Comparison of ENCODE assay signal across 24 cellular contexts in the genomic region with DNA sequence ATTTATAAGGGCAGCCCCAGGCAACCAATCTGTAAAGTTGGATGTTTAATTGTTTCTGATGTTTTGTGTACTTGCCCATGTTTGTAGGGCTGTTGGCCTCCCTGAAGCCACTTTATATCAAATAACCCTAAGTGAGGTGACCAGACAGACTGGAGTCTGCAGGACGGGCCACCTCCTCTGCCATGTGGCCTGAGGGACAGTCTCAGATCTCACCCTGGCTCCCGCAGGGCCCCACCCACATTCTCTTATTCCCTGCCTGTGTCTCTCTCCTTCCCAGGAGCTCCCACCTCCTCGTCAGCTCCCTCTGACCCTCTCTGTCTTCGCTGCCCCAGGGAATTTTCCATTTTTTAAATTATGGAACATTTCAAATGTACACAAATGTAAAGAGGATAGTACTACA. TPM values are rescaled to one million over a fixed set of nuclear protein-coding genes. Genes with fewer than 3 reads are reported as not detected.
"Had no signal": no experiment of that assay in that cellular context is flagged by ENCODE, and none has a peak within 500 bp of the region (broad histone marks: within the 10 kb centered on the region; RNA-seq: fewer than 3 reads in every experiment).

No MANE protein-coding gene starts in this region.

- DNase-seq: effector memory CD4-positive, alpha-beta T cell; esophagus squamous epithelium; foreskin fibroblast; mesenchymal stem cell; naive thymus-derived CD4-positive, alpha-beta T cell; stimulated activated CD4-positive, alpha-beta T cell treated with anti-CD3 and anti-CD28 coated beads, Interleukin-4, amount 100 ng/mL, for 1 hour; stimulated activated CD8-positive, alpha-beta memory T cell treated with anti-CD3 and anti-CD28 coated beads, Interleukin-4, amount 100 ng/mL, for 48 hours; stimulated activated naive CD8-positive, alpha-beta T cell treated with anti-CD3 and anti-CD28 coated beads, Interleukin-15, amount 100 ng/mL, for 72 hours; testis; upper lobe of right lung had no signal

- H3K4me3 Mint-ChIP-seq: central memory CD8-positive, alpha-beta T cell; naive thymus-derived CD4-positive, alpha-beta T cell; neural crest cell; stimulated activated effector memory CD8-positive, alpha-beta T cell treated with anti-CD3 and anti-CD28 coated beads, Interleukin-12 subunit alpha, Interleukin-12 subunit beta, amount 100 ng/mL, for 72 hours; stimulated activated naive CD8-positive, alpha-beta T cell treated with anti-CD3 and anti-CD28 coated beads, Interleukin-15, amount 100 ng/mL, for 72 hours had no signal

- H3K9me3 ChIP-seq: esophagus squamous epithelium, left lung, right atrium auricular region, testis, tibial nerve, upper lobe of right lung, vagina had no signal

- H3K4me1 ChIP-seq: esophagus squamous epithelium, right atrium auricular region, testis, tibial nerve, upper lobe of right lung, vagina had no signal

- H3K36me3 ChIP-seq: esophagus squamous epithelium, left lung, right atrium auricular region, tibial nerve, upper lobe of right lung, vagina had no signal

- ATAC-seq: left lung; naive thymus-derived CD4-positive, alpha-beta T cell; stimulated activated effector memory CD8-positive, alpha-beta T cell treated with anti-CD3 and anti-CD28 coated beads, Interleukin-12 subunit alpha, Interleukin-12 subunit beta, amount 100 ng/mL, for 72 hours; stimulated activated naive CD8-positive, alpha-beta T cell treated with anti-CD3 and anti-CD28 coated beads, Interleukin-15, amount 100 ng/mL, for 72 hours; upper lobe of right lung had no signal

- H3K27me3 ChIP-seq: hepatocyte, left lung, right atrium auricular region, testis, tibial nerve, upper lobe of right lung, vagina had no signal

- H3K4me1 Mint-ChIP-seq: central memory CD8-positive, alpha-beta T cell; neural crest cell; stimulated activated naive CD8-positive, alpha-beta T cell treated with anti-CD3 and anti-CD28 coated beads, Interleukin-15, amount 100 ng/mL, for 72 hours had no signal

- H3K36me3 Mint-ChIP-seq: naive thymus-derived CD4-positive, alpha-beta T cell; stimulated activated effector memory CD8-positive, alpha-beta T cell treated with anti-CD3 and anti-CD28 coated beads, Interleukin-12 subunit alpha, Interleukin-12 subunit beta, amount 100 ng/mL, for 72 hours had no signal

- H3K9me3 Mint-ChIP-seq: central memory CD8-positive, alpha-beta T cell; naive thymus-derived CD4-positive, alpha-beta T cell; stimulated activated effector memory CD8-positive, alpha-beta T cell treated with anti-CD3 and anti-CD28 coated beads, Interleukin-12 subunit alpha, Interleukin-12 subunit beta, amount 100 ng/mL, for 72 hours; stimulated activated naive CD8-positive, alpha-beta T cell treated with anti-CD3 and anti-CD28 coated beads, Interleukin-15, amount 100 ng/mL, for 72 hours had no signal

- H3K27ac ChIP-seq: esophagus squamous epithelium, hepatocyte, left lung, right atrium auricular region, testis, tibial nerve, upper lobe of right lung, vagina had no signal

- H3K27ac Mint-ChIP-seq: naive thymus-derived CD4-positive, alpha-beta T cell; stimulated activated effector memory CD8-positive, alpha-beta T cell treated with anti-CD3 and anti-CD28 coated beads, Interleukin-12 subunit alpha, Interleukin-12 subunit beta, amount 100 ng/mL, for 72 hours; stimulated activated naive CD8-positive, alpha-beta T cell treated with anti-CD3 and anti-CD28 coated beads, Interleukin-15, amount 100 ng/mL, for 72 hours had no signal

- H3K4me3 ChIP-seq: esophagus squamous epithelium, hepatocyte, left lung, lung, right atrium auricular region, smooth muscle cell, testis, tibial nerve, upper lobe of right lung, vagina had no signal

RNA-seq across cellular contexts. Expression of gene C10orf71, which starts 9.5 kb away (rescaled TPM):
- total RNA-seq: epithelial cell of proximal tubule; hepatocyte; left lung; lung; mononuclear cell; naive thymus-derived CD4-positive, alpha-beta T cell; neural crest cell; osteocyte; smooth muscle cell; subcutaneous adipose tissue; upper lobe of right lung; vagina had no signal
